Comparison of ENCODE assay signal across 17 cellular contexts in the genomic region with DNA sequence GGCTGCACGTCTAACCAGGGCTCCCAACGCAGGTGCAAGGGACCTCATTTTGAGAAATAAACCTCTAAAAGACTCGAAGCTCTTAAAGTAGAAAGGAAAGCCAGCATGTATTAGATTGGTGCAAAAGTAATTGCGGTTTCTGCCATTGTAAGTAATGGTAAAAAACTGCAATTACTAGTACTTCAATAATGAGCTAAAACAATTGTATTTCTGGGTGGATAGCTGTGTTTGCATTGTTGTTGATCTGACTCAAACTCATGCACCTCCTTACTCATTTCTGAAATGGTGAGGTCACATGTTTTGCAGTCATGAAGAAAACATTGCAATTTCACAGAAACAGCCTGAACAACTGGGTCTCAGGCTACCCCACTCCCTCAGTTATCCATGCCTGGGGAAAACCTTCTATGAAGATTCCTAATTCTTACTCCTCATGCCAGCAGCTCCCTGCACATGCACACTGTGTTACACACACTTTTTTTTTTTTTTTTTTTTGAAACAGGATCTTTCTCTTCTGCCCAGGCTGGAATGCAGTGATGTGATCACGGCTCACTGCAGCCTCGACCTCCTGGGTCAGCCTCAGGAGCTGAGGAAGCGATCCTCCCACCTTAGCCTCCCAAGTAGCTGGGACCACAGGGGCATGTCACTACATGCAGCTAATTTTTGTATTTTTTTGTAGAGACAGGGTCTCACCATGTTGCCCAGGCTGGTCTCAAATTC. TPM values are rescaled to one million over a fixed set of nuclear protein-coding genes. Genes with fewer than 3 reads are reported as not detected.
DNase-seq lines count a peak whose midpoint lies in the region; ATAC-seq, FAIRE-seq and TF ChIP-seq lines count a peak whose summit lies in the region.
"Had no signal": no experiment of that assay in that cellular context is flagged by ENCODE, and none has a peak within 500 bp of the region (broad histone marks: within the 10 kb centered on the region; RNA-seq: fewer than 3 reads in every experiment).

No MANE protein-coding gene starts in this region.

- RAD21 ChIA-PET in GM12878 (lab: Charles Lee; ENCODE audit: unreplicated experiment), result interaction anchor here (0.9 kb wide), 1 partner anchor 18 kb away, joined by 4 read pairs; no protein-coding TSS in a partner anchor

- POLR2A ChIA-PET in GM12878 (lab: Charles Lee), result no interaction called here

- no peak for TF ChIP-seq POLR2A in GM12878 (IDR thresholded peaks at IDR 0.05; ENCODE audit: low read depth, low read length)

- H3K27ac Mint-ChIP-seq in activated CD4-positive, alpha-beta T cell treated with anti-CD3 and anti-CD28 coated beads, Interleukin-2, amount 10 ng/mL, durations not matched to agents 24 days and 14 days, result peak overlapping the region; percentile 34

- H3K36me3 Mint-ChIP-seq in activated CD4-positive, alpha-beta T cell treated with anti-CD3 and anti-CD28 coated beads, Interleukin-2, amount 10 ng/mL, durations not matched to agents 24 days and 14 days (ENCODE audit: low read depth), result no peaks in the 10 kb centered on the region

- TF ChIP-seq CTCF in GM12878 (IDR thresholded peaks at IDR 0.05 in 2 of 3, conservative IDR thresholded peaks at IDR 0.05 in 1 of 3; ENCODE audit: control insufficient read depth in 2 of 3, extremely low read depth in 1 of 3, insufficient read depth in 1 of 3, low read depth in 3 of 3, low read length in 3 of 3), result no peak

- intact Hi-C loops in activated CD4-positive, alpha-beta T cell treated with anti-CD3 and anti-CD28 coated beads, Interleukin-2, amount 10 ng/mL, durations not matched to agents 24 days and 14 days (cut with micrococcal nuclease), result no loop called here
- intact Hi-C loops in GM12878 (cut with micrococcal nuclease; ENCODE audit: unreplicated experiment), result no loop called here

- H3K9me3 ChIP-seq in GM23248 (ENCODE audit: low read depth) (no peaks in the 10 kb centered on the region), GM12878 (replicated peaks; ENCODE audit: control insufficient read depth, insufficient read depth, low read length) (no peaks in the 10 kb centered on the region)
- H3K9me3 ChIP-seq: A549 had no signal

- H3K79me2 ChIP-seq in GM23248 (ENCODE audit: insufficient read depth) (no peaks in the 10 kb centered on the region), GM12878 (ENCODE audit: control insufficient read depth, insufficient read depth, low read length) (no peaks in the 10 kb centered on the region)

- CTCF ChIA-PET in GM12878 (lab: Yijun Ruan, JAX), result interaction anchor here (0.5 to 1.5 kb wide), 7 partner anchors 16 to 371 kb away, joined by 3 to 4 read pairs (median 3); a partner anchor contains a TSS

- no peak overlapping the region for H3K4me3 Mint-ChIP-seq in activated CD4-positive, alpha-beta T cell treated with anti-CD3 and anti-CD28 coated beads, Interleukin-2, amount 10 ng/mL, durations not matched to agents 24 days and 14 days
- H3K4me3 Mint-ChIP-seq: neural crest cell had no signal

- DNase-seq in activated CD4-positive, alpha-beta T cell treated with anti-CD3 and anti-CD28 coated beads, Interleukin-2, amount 10 ng/mL, durations not matched to agents 24 days and 14 days, result peak; percentile 67
- no peak for DNase-seq in activated CD4-positive, alpha-beta T cell treated with anti-CD3 and anti-CD28 coated beads for 48 hours
- peak; percentile 80 for DNase-seq in GM23248
- DNase-seq in GM12878 (ENCODE audit: low read depth, low spot score), result no peak
- DNase-seq in kidney tubule cell (ENCODE audit: low spot score), result peak; percentile 40
- no peak for DNase-seq in DMS79 (lab: John Stamatoyannopoulos, UW)
- DNase-seq in NCI-H1092 (lab: John Stamatoyannopoulos, UW), result no peak
- DNase-seq: activated CD4-positive, alpha-beta T cell treated with anti-CD3 and anti-CD28 coated beads, Interleukin-2, amount 50 U/mL, for 1 hour; activated gamma-delta T cell treated with Interleukin-2 at 50 U/mL for 16 hours; KG1; NCI-H510A had no signal

- FAIRE-seq in GM12878 (lab: Jason Lieb, UNC), result no peak
- FAIRE-seq: A549 had no signal

- H3K4me2 ChIP-seq in GM23248 (ENCODE audit: unreplicated experiment) (peak overlapping the region; percentile 45), GM12878 (ENCODE audit: control insufficient read depth, insufficient read depth) (peak overlapping the region; percentile 25; the same call in 1 of the 2 replicates)
- H3K4me2 ChIP-seq: A549 had no signal

- SMC1A ChIA-PET in GM12878 (lab: Charles Lee; ENCODE audit: uncharacterized antibody, unreplicated experiment), result interaction anchor here (0.9 to 1.3 kb wide), 2 partner anchors 16 to 449 kb away, joined by 3 to 4 read pairs; no protein-coding TSS in a partner anchor

- TF ChIP-seq EP300 in GM12878 (IDR thresholded peaks at IDR 0.05; ENCODE audit: borderline replicate concordance in 1 of 2, control insufficient read depth in 1 of 2, low read depth in 2 of 2, low read length in 2 of 2), result no peak

- peaks cover 10% of the 10 kb centered on the region for H3F3A ChIP-seq in GM23248 (ENCODE audit: insufficient read depth)

- H2AFZ ChIP-seq in GM23248 (no peak overlapping the region), GM12878 (ENCODE audit: control insufficient read depth, low read depth, low read length) (no peak overlapping the region)

- no peaks in the 10 kb centered on the region for H3K27me3 Mint-ChIP-seq in activated CD4-positive, alpha-beta T cell treated with anti-CD3 and anti-CD28 coated beads, Interleukin-2, amount 10 ng/mL, durations not matched to agents 24 days and 14 days

- 79 to 85% methylated on average over 7 of the region's 7 CpGs for WGBS in GM23248 (ENCODE audit: low coverage in 1 of 2, low lambda C conversion rate in 2 of 2, missing lambda C conversion rate in 2 of 2), 2 experiments
- whole genome bisulfite sequencing in GM12878 (ENCODE audit: insufficient coverage, insufficient replicate concordance, low lambda C conversion rate, missing lambda C conversion rate), result 23% methylated on average over 7 of the region's 7 CpGs

- H3K9me2 ChIP-seq in GM23248 (ENCODE audit: insufficient read depth), result no peaks in the 10 kb centered on the region

- TF ChIP-seq RAD21 in GM12878 (IDR thresholded peaks at IDR 0.05; ENCODE audit: insufficient read depth, low read depth, low read length), result no peak

- H3K9ac ChIP-seq in GM23248, result peak overlapping the region; percentile 29
- no peak overlapping the region for H3K9ac ChIP-seq in GM12878 (ENCODE audit: control insufficient read depth, insufficient read depth, low read length)

- H3K27me3 ChIP-seq in GM23248 (replicated peaks; ENCODE audit: insufficient read depth) (no peaks in the 10 kb centered on the region), GM12878 (replicated peaks in 1 of 2; ENCODE audit: control insufficient read depth in 2 of 2, insufficient read depth in 2 of 2, low read length in 1 of 2) (no peaks in the 10 kb centered on the region)
- H3K27me3 ChIP-seq: cardiac muscle cell had no signal

- peak; percentile 48 for ATAC-seq in GM12878
- ATAC-seq in GM21360 (IDR thresholded peaks at IDR 0.05; ENCODE audit: unreplicated experiment), result no peak
- ATAC-seq: A549, Panc1 had no signal

- H3K36me3 ChIP-seq in GM23248 (ENCODE audit: low read depth) (no peaks in the 10 kb centered on the region), GM12878 (ENCODE audit: control insufficient read depth in 2 of 2, insufficient read depth in 2 of 2, low read length in 1 of 2) (no peaks in the 10 kb centered on the region)
- H3K36me3 ChIP-seq: cardiac muscle cell had no signal

- H3K4me1 ChIP-seq in GM23248 (ENCODE audit: insufficient read depth) (peaks cover 10% of the 10 kb centered on the region), GM12878 (ENCODE audit: control insufficient read depth, insufficient read depth, low read length) (no peaks in the 10 kb centered on the region)

- H3K27ac ChIP-seq in GM23248 (peak overlapping the region; percentile 59), GM12878 (ENCODE audit: control insufficient read depth, insufficient read depth) (no peak overlapping the region)
- H3K27ac ChIP-seq: A549, cardiac muscle cell had no signal

- no peaks in the 10 kb centered on the region for H3K9me3 Mint-ChIP-seq in activated CD4-positive, alpha-beta T cell treated with anti-CD3 and anti-CD28 coated beads, Interleukin-2, amount 10 ng/mL, durations not matched to agents 24 days and 14 days
- H3K9me3 Mint-ChIP-seq: neural crest cell had no signal

- peaks cover 2% of the 10 kb centered on the region for H3K4me1 Mint-ChIP-seq in activated CD4-positive, alpha-beta T cell treated with anti-CD3 and anti-CD28 coated beads, Interleukin-2, amount 10 ng/mL, durations not matched to agents 24 days and 14 days
- H3K4me1 Mint-ChIP-seq: neural crest cell had no signal

- in situ Hi-C loops in GM23248 (cut with MboI) (no loop called here), GM12878 (cut with MboI) (no loop called here)

- H4K20me1 ChIP-seq in GM23248 (ENCODE audit: insufficient read depth) (no peaks in the 10 kb centered on the region), GM12878 (ENCODE audit: control insufficient read depth, insufficient read depth) (no peaks in the 10 kb centered on the region)

- no peak overlapping the region for H3K4me3 ChIP-seq in GM23248
- no peak overlapping the region for H3K4me3 ChIP-seq in GM12878
- H3K4me3 ChIP-seq: A549, cardiac muscle cell, lung had no signal

- no TSS peak for BruUV-seq in GM12878 (replicated peaks; lab: Mats Ljungman, UMichigan)

RNA-seq across cellular contexts. Expression of a gene that starts 24.6 kb away (rescaled TPM):
- 10.6 and 12.4 TPM in 2 replicates for total RNA-seq in activated CD4-positive, alpha-beta T cell treated with anti-CD3 and anti-CD28 coated beads, Interleukin-2, amount 10 ng/mL, durations not matched to agents 24 days and 14 days
- total RNA-seq in GM23248 (2014; rRNA removed; shearing (Covaris generic)), result 0.76 and 1.1 TPM in 2 replicates
- polyA plus RNA-seq in GM23248 (2016; fragmentation: Nextera tagmentation; extraction: Ambion mirVana) (0.61 and 0.70 TPM in 2 replicates), GM12878 (2011; rRNA removed) (1.2 and 2.1 TPM in 2 replicates), GM12878 (2014; fragmentation: Illumina TruSeq; extraction: Trizol) (0.62 and 2.4 TPM in 2 replicates), GM12878 (2014; fragmentation: Nextera tagmentation; extraction: Ambion mirVana) (under 1 TPM; 0.10 to 0.29 TPM), GM12878 (2014; rRNA removed) (3.2 and 4.0 TPM in 2 replicates), GM12878 (2016; fragmentation: Nextera tagmentation; extraction: Ambion mirVana) (1 to 10 TPM; 4.8 to 4.9 TPM)
- total RNA-seq in GM12878 (2013; cell fraction: nucleolus; rRNA removed), result 6.2 and 7.7 TPM in 2 replicates
- total RNA-seq in GM12878 (2014; rRNA removed) (1.3 and 2.5 TPM in 2 replicates), GM12878 (2014; rRNA removed; fragmentation: Illumina TruSeq; extraction: Trizol) (1.0 TPM in 2 replicates), GM12878 (2021) (2.7 and 4.0 TPM in 2 replicates)
- polyA plus RNA-seq in GM12878 (2011; ENCODE audit: low read depth), result 0.91 TPM
- 2.6 and 3.1 TPM in 2 replicates for polyA plus RNA-seq in GM12878 (2011; cell fraction: cytosol; rRNA removed)
- 10.6 and 14.8 TPM in 2 replicates for polyA plus RNA-seq in GM12878 (2011; cell fraction: nucleus; rRNA removed)
- 2.2 and 2.6 TPM in 2 replicates for polyA plus RNA-seq in GM12878 (2012)
- polyA minus RNA-seq in GM12878 (2011; rRNA and poly(A)+ RNA removed), result 1.9 and 4.3 TPM in 2 replicates
- 1.7 and 2.0 TPM in 2 replicates for polyA minus RNA-seq in GM12878 (2011; cell fraction: cytosol; rRNA and poly(A)+ RNA removed)
- polyA minus RNA-seq in GM12878 (2011; cell fraction: nucleus; rRNA and poly(A)+ RNA removed), result 4.0 and 4.5 TPM in 2 replicates

RNA-seq across cellular contexts. Expression of a gene that starts 29.5 kb away (rescaled TPM):
- total RNA-seq in activated CD4-positive, alpha-beta T cell treated with anti-CD3 and anti-CD28 coated beads, Interleukin-2, amount 10 ng/mL, durations not matched to agents 24 days and 14 days, result not detected in 2 replicates
- not detected in 2 replicates for total RNA-seq in GM23248 (2014; rRNA removed; shearing (Covaris generic))
- polyA plus RNA-seq in GM23248 (2016; fragmentation: Nextera tagmentation; extraction: Ambion mirVana) (not detected in 2 replicates), GM12878 (2011; rRNA removed) (not detected in 2 replicates), GM12878 (2014; fragmentation: Illumina TruSeq; extraction: Trizol) (not detected in 2 replicates), GM12878 (2014; fragmentation: Nextera tagmentation; extraction: Ambion mirVana) (not detected), GM12878 (2014; rRNA removed) (not detected in 2 replicates), GM12878 (2016; fragmentation: Nextera tagmentation; extraction: Ambion mirVana) (not detected)
- total RNA-seq in GM12878 (2013; cell fraction: nucleolus; rRNA removed), result not detected in 2 replicates
- total RNA-seq in GM12878 (2014; rRNA removed) (not detected in 2 replicates), GM12878 (2014; rRNA removed; fragmentation: Illumina TruSeq; extraction: Trizol) (not detected in 2 replicates), GM12878 (2021) (not detected in 2 replicates)
- polyA plus RNA-seq in GM12878 (2011; ENCODE audit: low read depth), result not detected
- polyA plus RNA-seq in GM12878 (2011; cell fraction: cytosol; rRNA removed), result not detected in 2 replicates
- not detected in 2 replicates for polyA plus RNA-seq in GM12878 (2011; cell fraction: nucleus; rRNA removed)
- polyA plus RNA-seq in GM12878 (2012), result not detected in 2 replicates
- polyA minus RNA-seq in GM12878 (2011; rRNA and poly(A)+ RNA removed), result not detected in 2 replicates
- polyA minus RNA-seq in GM12878 (2011; cell fraction: cytosol; rRNA and poly(A)+ RNA removed), result not detected in 2 replicates
- polyA minus RNA-seq in GM12878 (2011; cell fraction: nucleus; rRNA and poly(A)+ RNA removed), result not detected in 2 replicates
- total RNA-seq: neural crest cell had no signal
- polyA plus RNA-seq: A549 had no signal

RNA-seq across cellular contexts. Expression of a gene that starts 48.4 kb away (rescaled TPM):
- not detected in 2 replicates for total RNA-seq in activated CD4-positive, alpha-beta T cell treated with anti-CD3 and anti-CD28 coated beads, Interleukin-2, amount 10 ng/mL, durations not matched to agents 24 days and 14 days
- total RNA-seq in GM23248 (2014; rRNA removed; shearing (Covaris generic)), result not detected in 2 replicates
- polyA plus RNA-seq in GM23248 (2016; fragmentation: Nextera tagmentation; extraction: Ambion mirVana), result 0.31 TPM in 1 of 2 replicates, not detected in the other
- not detected in 2 replicates for total RNA-seq in GM12878 (2013; cell fraction: nucleolus; rRNA removed)
- not detected in 2 replicates for total RNA-seq in GM12878 (2014; rRNA removed)
- total RNA-seq in GM12878 (2014; rRNA removed; fragmentation: Illumina TruSeq; extraction: Trizol), result not detected in 2 replicates
- not detected in 2 replicates for total RNA-seq in GM12878 (2021)
- not detected for polyA plus RNA-seq in GM12878 (2011; ENCODE audit: low read depth)
- not detected in 2 replicates for polyA plus RNA-seq in GM12878 (2011; rRNA removed)
- not detected in 2 replicates for polyA plus RNA-seq in GM12878 (2011; cell fraction: cytosol; rRNA removed)
- polyA plus RNA-seq in GM12878 (2011; cell fraction: nucleus; rRNA removed), result not detected in 2 replicates
- polyA plus RNA-seq in GM12878 (2012), result not detected in 2 replicates
- polyA plus RNA-seq in GM12878 (2014; fragmentation: Illumina TruSeq; extraction: Trizol), result not detected in 2 replicates
- not detected for polyA plus RNA-seq in GM12878 (2014; fragmentation: Nextera tagmentation; extraction: Ambion mirVana)
- polyA plus RNA-seq in GM12878 (2014; rRNA removed), result not detected in 2 replicates
- not detected for polyA plus RNA-seq in GM12878 (2016; fragmentation: Nextera tagmentation; extraction: Ambion mirVana)
- polyA minus RNA-seq in GM12878 (2011; rRNA and poly(A)+ RNA removed), result not detected in 2 replicates
- not detected in 2 replicates for polyA minus RNA-seq in GM12878 (2011; cell fraction: cytosol; rRNA and poly(A)+ RNA removed)
- polyA minus RNA-seq in GM12878 (2011; cell fraction: nucleus; rRNA and poly(A)+ RNA removed), result not detected in 2 replicates
- total RNA-seq: neural crest cell had no signal
- polyA plus RNA-seq: A549 had no signal

Comparison
In these comparisons a context has a peak if more than half of its experiments do, and no peak if none do; other contexts are left out.
1. DNase-seq: peak in activated CD4-positive, alpha-beta T cell treated with anti-CD3 and anti-CD28 coated beads, Interleukin-2, amount 10 ng/mL, durations not matched to agents 24 days and 14 days (single experiment), GM23248 (single experiment) and kidney tubule cell (single experiment); none in activated CD4-positive, alpha-beta T cell treated with anti-CD3 and anti-CD28 coated beads for 48 hours (single experiment), GM12878 (single experiment), DMS79 (single experiment) and NCI-H1092 (single experiment).